In the genomic region with DNA sequence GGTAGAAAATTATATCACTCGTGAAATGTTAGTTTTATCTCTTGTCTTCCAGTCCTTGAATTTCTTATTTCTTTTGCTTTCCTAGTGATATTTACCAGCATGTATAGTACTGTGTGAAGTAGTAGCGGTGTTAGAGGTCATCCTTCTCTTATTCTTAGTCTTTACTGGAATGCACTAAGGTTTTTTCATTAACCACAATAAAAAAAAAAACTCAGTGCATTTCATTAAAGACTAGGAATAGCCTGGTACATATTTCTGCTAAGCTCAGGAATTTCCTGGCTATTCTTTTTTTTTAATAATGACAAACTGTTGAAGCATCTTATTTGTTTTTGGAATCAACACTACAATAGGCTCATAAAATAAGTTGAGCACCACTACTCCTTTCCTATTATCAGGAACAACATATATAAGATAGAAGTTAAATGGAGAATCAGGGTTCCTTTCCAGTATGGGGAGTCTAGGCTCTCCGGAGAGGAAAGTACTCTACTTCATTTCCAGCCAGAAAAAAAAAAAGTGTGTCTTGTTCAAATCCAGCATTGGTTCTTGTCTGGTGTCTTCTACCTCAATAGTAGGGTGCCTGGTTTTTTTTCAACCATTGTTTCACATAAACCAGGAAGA, we compare ENCODE assay signal across 16 cellular contexts.
A peak's percentile ranks its signal among the peaks of the same experiment; 100 is the strongest.
DNase-seq lines count a peak whose midpoint lies in the region; ATAC-seq and TF ChIP-seq lines count a peak whose summit lies in the region.
"Had no signal": no experiment of that assay in that cellular context is flagged by ENCODE, and none has a peak within 500 bp of the region (broad histone marks: within the 10 kb centered on the region; RNA-seq: fewer than 3 reads in every experiment).

No MANE protein-coding gene starts in this region.

- peaks cover 8% of the 10 kb centered on the region; the same call in 2 of the 3 replicates for H3K9me3 Mint-ChIP-seq in GM23338

- ATAC-seq in GM23338 (no peak), GM18520 (IDR thresholded peaks at IDR 0.05; ENCODE audit: unreplicated experiment) (no peak)
- ATAC-seq: stimulated activated naive CD8-positive, alpha-beta T cell treated with anti-CD3 and anti-CD28 coated beads, Interleukin-15, amount 100 ng/mL, for 72 hours had no signal

- H3K27ac Mint-ChIP-seq in GM23338 = no peak overlapping the region
- H3K27ac Mint-ChIP-seq: CD4-positive, alpha-beta memory T cell; stimulated activated naive CD8-positive, alpha-beta T cell treated with anti-CD3 and anti-CD28 coated beads, Interleukin-15, amount 100 ng/mL, for 72 hours; T-helper 1 cell treated with Interleukin-12 subunit alpha and Interleukin-12 subunit beta and Interleukin-4 antibody, amounts not matched to agents 30 μg/mL and 1 μg/mL, for 36 hours had no signal

- no peak overlapping the region for H3K4me3 Mint-ChIP-seq in GM23338
- H3K4me3 Mint-ChIP-seq: CD4-positive, alpha-beta memory T cell; stimulated activated naive CD8-positive, alpha-beta T cell treated with anti-CD3 and anti-CD28 coated beads, Interleukin-15, amount 100 ng/mL, for 72 hours; T-helper 1 cell treated with Interleukin-12 subunit alpha and Interleukin-12 subunit beta and Interleukin-4 antibody, amounts not matched to agents 30 μg/mL and 1 μg/mL, for 36 hours had no signal

- H3K27me3 Mint-ChIP-seq in GM23338 (ENCODE audit: insufficient read depth, low read depth, poor library complexity) = no peaks in the 10 kb centered on the region
- H3K27me3 Mint-ChIP-seq: CD4-positive, alpha-beta memory T cell; stimulated activated naive CD8-positive, alpha-beta T cell treated with anti-CD3 and anti-CD28 coated beads, Interleukin-15, amount 100 ng/mL, for 72 hours had no signal

- H3F3A ChIP-seq in GM23338 (replicated peaks; ENCODE audit: low read depth) = no peaks in the 10 kb centered on the region

- H3K36me3 ChIP-seq in GM23338 (ENCODE audit: insufficient read depth) (no peaks in the 10 kb centered on the region), hepatocyte (replicated peaks; ENCODE audit: insufficient read depth, low read depth) (no peaks in the 10 kb centered on the region)
- H3K36me3 ChIP-seq: breast epithelium, vagina had no signal

- H3K4me1 Mint-ChIP-seq in GM23338 = peaks cover 9% of the 10 kb centered on the region
- H3K4me1 Mint-ChIP-seq: CD4-positive, alpha-beta memory T cell; stimulated activated naive CD8-positive, alpha-beta T cell treated with anti-CD3 and anti-CD28 coated beads, Interleukin-15, amount 100 ng/mL, for 72 hours had no signal

- peaks cover 6% of the 10 kb centered on the region; the same call in 2 of the 3 replicates for H3K36me3 Mint-ChIP-seq in GM23338 (ENCODE audit: low read depth)
- H3K36me3 Mint-ChIP-seq: CD4-positive, alpha-beta memory T cell had no signal

- H3K79me2 ChIP-seq in GM23338 (replicated peaks; ENCODE audit: insufficient read depth) (no peaks in the 10 kb centered on the region), hepatocyte (no peaks in the 10 kb centered on the region)

- TF ChIP-seq CTCF in GM23338 (conservative IDR thresholded peaks at IDR 0.05; ENCODE audit: low read depth in 2 of 2) (no peak), hepatocyte (IDR thresholded peaks at IDR 0.05; ENCODE audit: poor library complexity) (no peak)

- peaks cover 8% of the 10 kb centered on the region for H3K9me2 ChIP-seq in GM23338 (ENCODE audit: insufficient read depth)
- H3K9me2 ChIP-seq in hepatocyte (replicated peaks; ENCODE audit: insufficient read depth) = no peaks in the 10 kb centered on the region

- H3K27ac ChIP-seq in GM23338 (ENCODE audit: low read depth) (no peak overlapping the region), hepatocyte (no peak overlapping the region)
- H3K27ac ChIP-seq: breast epithelium, vagina had no signal

- H3K4me2 ChIP-seq in GM23338 (no peak overlapping the region), hepatocyte (no peak overlapping the region)

- no peak overlapping the region for H3K4me3 ChIP-seq in GM23338
- no peak overlapping the region for H3K4me3 ChIP-seq in skeletal muscle cell (ENCODE audit: low read depth, low read length)
- no peak overlapping the region for H3K4me3 ChIP-seq in hepatocyte
- H3K4me3 ChIP-seq: breast epithelium, vagina had no signal

- H2AFZ ChIP-seq in GM23338 (peak overlapping the region; percentile 12; the same call in 1 of the 2 replicates), hepatocyte (no peak overlapping the region)

- no peaks in the 10 kb centered on the region for H3K27me3 ChIP-seq in GM23338 (ENCODE audit: insufficient read depth)
- no peaks in the 10 kb centered on the region for H3K27me3 ChIP-seq in hepatocyte
- H3K27me3 ChIP-seq: breast epithelium, vagina had no signal

- no peaks in the 10 kb centered on the region for H4K20me1 ChIP-seq in GM23338 (replicated peaks; ENCODE audit: insufficient read depth)
- H4K20me1 ChIP-seq in hepatocyte (ENCODE audit: insufficient read depth, poor library complexity, severe bottlenecking) = no peaks in the 10 kb centered on the region

- DNase-seq in GM23338 (ENCODE audit: low spot score) = no peak
- peak; percentile 90 for DNase-seq in amniotic epithelial cell (ENCODE audit: low read depth)
- peak; percentile 51 for DNase-seq in fibroblast of peridontal ligament (ENCODE audit: extremely low read depth)
- DNase-seq in skeletal muscle cell (ENCODE audit: low read depth) = peak; percentile 63
- no peak for DNase-seq in hepatocyte (ENCODE audit: low spot score)
- no peak for DNase-seq in C1 segment of cervical spinal cord (lab: John Stamatoyannopoulos, UW)
- DNase-seq: activated naive CD4-positive, alpha-beta T cell; CD4-positive, alpha-beta memory T cell; hippocampal formation; NCI-H187 treated with DMSO at 0.1 percent for 48 hours; NCI-H69; stimulated activated naive CD8-positive, alpha-beta T cell treated with anti-CD3 and anti-CD28 coated beads, Interleukin-15, amount 100 ng/mL, for 72 hours had no signal

- H3K9me3 ChIP-seq in hepatocyte (ENCODE audit: low read depth) = no peaks in the 10 kb centered on the region
- H3K9me3 ChIP-seq: breast epithelium, vagina had no signal

- H3K4me1 ChIP-seq in GM23338 (ENCODE audit: insufficient read depth) = no peaks in the 10 kb centered on the region
- no peaks in the 10 kb centered on the region for H3K4me1 ChIP-seq in hepatocyte (ENCODE audit: insufficient read depth)
- H3K4me1 ChIP-seq: breast epithelium, vagina had no signal

- 92% methylated on average over 3 of the region's 3 CpGs for WGBS in hepatocyte (ENCODE audit: low lambda C conversion rate, missing lambda C conversion rate)

TF ChIP-seq in GM23338, 12 proteins besides CTCF, POLR2A, EP300 and RAD21 (continues in another document):
- no peak for TF ChIP-seq STAT1 (IDR thresholded peaks at IDR 0.05; ENCODE audit: unreplicated experiment)
- TF ChIP-seq, protein P1, sequence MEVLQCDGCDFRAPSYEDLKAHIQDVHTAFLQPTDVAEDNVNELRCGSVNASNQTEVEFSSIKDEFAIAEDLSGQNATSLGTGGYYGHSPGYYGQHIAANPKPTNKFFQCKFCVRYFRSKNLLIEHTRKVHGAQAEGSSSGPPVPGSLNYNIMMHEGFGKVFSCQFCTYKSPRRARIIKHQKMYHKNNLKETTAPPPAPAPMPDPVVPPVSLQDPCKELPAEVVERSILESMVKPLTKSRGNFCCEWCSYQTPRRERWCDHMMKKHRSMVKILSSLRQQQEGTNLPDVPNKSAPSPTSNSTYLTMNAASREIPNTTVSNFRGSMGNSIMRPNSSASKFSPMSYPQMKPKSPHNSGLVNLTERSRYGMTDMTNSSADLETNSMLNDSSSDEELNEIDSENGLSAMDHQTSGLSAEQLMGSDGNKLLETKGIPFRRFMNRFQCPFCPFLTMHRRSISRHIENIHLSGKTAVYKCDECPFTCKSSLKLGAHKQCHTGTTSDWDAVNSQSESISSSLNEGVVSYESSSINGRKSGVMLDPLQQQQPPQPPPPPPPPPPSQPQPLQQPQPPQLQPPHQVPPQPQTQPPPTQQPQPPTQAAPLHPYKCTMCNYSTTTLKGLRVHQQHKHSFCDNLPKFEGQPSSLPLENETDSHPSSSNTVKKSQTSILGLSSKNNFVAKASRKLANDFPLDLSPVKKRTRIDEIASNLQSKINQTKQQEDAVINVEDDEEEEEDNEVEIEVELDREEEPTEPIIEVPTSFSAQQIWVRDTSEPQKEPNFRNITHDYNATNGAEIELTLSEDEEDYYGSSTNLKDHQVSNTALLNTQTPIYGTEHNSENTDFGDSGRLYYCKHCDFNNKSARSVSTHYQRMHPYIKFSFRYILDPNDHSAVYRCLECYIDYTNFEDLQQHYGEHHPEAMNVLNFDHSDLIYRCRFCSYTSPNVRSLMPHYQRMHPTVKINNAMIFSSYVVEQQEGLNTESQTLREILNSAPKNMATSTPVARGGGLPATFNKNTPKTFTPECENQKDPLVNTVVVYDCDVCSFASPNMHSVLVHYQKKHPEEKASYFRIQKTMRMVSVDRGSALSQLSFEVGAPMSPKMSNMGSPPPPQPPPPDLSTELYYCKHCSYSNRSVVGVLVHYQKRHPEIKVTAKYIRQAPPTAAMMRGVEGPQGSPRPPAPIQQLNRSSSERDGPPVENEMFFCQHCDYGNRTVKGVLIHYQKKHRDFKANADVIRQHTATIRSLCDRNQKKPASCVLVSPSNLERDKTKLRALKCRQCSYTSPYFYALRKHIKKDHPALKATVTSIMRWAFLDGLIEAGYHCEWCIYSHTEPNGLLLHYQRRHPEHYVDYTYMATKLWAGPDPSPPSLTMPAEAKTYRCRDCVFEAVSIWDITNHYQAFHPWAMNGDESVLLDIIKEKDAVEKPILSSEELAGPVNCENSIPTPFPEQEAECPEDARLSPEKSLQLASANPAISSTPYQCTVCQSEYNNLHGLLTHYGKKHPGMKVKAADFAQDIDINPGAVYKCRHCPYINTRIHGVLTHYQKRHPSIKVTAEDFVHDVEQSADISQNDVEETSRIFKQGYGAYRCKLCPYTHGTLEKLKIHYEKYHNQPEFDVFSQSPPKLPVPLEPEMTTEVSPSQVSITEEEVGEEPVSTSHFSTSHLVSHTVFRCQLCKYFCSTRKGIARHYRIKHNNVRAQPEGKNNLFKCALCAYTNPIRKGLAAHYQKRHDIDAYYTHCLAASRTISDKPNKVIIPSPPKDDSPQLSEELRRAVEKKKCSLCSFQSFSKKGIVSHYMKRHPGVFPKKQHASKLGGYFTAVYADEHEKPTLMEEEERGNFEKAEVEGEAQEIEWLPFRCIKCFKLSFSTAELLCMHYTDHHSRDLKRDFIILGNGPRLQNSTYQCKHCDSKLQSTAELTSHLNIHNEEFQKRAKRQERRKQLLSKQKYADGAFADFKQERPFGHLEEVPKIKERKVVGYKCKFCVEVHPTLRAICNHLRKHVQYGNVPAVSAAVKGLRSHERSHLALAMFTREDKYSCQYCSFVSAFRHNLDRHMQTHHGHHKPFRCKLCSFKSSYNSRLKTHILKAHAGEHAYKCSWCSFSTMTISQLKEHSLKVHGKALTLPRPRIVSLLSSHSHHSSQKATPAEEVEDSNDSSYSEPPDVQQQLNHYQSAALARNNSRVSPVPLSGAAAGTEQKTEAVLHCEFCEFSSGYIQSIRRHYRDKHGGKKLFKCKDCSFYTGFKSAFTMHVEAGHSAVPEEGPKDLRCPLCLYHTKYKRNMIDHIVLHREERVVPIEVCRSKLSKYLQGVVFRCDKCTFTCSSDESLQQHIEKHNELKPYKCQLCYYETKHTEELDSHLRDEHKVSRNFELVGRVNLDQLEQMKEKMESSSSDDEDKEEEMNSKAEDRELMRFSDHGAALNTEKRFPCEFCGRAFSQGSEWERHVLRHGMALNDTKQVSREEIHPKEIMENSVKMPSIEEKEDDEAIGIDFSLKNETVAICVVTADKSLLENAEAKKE (CRISPR knock-in tag; IDR thresholded peaks at IDR 0.05) = no peak
- TF ChIP-seq NANOG (IDR thresholded peaks at IDR 0.05; ENCODE audit: borderline replicate concordance) = no peak

Comparison
In these comparisons a context has a peak if more than half of its experiments do, and no peak if none do; other contexts are left out.
1. DNase-seq: peak in amniotic epithelial cell (single experiment), fibroblast of peridontal ligament (single experiment) and skeletal muscle cell (single experiment); none in GM23338 (single experiment), hepatocyte (single experiment) and C1 segment of cervical spinal cord (0 of 14).